Comparison of ENCODE assay signal across 20 cellular contexts in the genomic region with DNA sequence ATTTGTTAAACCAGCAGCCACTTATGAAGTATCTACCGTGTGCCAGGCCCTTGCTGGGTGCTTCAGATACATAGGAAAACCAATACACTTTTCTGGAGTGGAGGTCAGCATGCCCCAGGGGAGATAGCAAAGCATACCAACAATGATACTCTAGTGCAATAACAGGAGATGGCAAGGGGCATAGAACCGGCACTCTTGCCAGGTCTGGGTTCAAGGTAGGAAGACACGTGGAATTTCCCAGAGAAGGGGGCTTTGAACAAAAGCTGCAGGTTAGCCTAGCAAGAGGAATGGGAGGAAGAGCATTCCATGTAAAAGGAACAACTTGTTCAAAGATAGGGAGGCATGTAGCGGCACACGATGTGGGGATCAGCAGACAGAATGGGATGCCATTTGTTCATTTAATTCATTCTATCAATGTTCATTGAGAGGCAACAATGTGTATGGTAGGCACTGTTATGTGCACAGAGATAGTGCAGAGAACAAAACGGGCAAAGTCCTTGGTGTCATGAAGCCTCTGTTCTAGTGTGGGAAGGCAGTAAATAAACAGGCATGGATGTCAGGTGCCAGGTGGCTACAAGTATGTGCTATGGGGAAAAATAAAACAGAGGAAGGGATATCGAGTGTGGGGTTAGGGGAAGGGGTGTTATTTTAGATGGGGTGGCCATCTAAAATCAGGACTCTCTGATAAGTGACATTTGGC.
DNase-seq lines count a peak whose midpoint lies in the region; ATAC-seq, FAIRE-seq and TF ChIP-seq lines count a peak whose summit lies in the region.
"Had no signal": no experiment of that assay in that cellular context is flagged by ENCODE, and none has a peak within 500 bp of the region (broad histone marks: within the 10 kb centered on the region; RNA-seq: fewer than 3 reads in every experiment).

No MANE protein-coding gene starts in this region.

- no peaks in the 10 kb centered on the region for H3K4me1 Mint-ChIP-seq in chondrocyte (ENCODE audit: low read depth)
- H3K4me1 Mint-ChIP-seq: B cell, IgD-negative memory B cell had no signal

- no peak overlapping the region for H3K27ac ChIP-seq in GM12878 (ENCODE audit: control insufficient read depth, insufficient read depth)
- H3K27ac ChIP-seq: BLaER1 treated with 17β-estradiol and CSF1 and Interleukin-3, amounts not matched to agents 10 nM and 100 nM; GM23248; HL-60 had no signal

- H2AFZ ChIP-seq in GM12878 (ENCODE audit: control insufficient read depth, low read depth, low read length) = no peak overlapping the region
- H2AFZ ChIP-seq: GM23248 had no signal

- H3K27me3 Mint-ChIP-seq in chondrocyte (ENCODE audit: low read depth) = peaks cover 6% of the 10 kb centered on the region

- no peaks in the 10 kb centered on the region for H4K20me1 ChIP-seq in GM12878 (ENCODE audit: control insufficient read depth, insufficient read depth)
- H4K20me1 ChIP-seq: BLaER1 treated with 17β-estradiol and CSF1 and Interleukin-3, amounts not matched to agents 10 nM and 100 nM had no signal

- H3K4me1 ChIP-seq in GM12878 (ENCODE audit: control insufficient read depth, insufficient read depth, low read length) = no peaks in the 10 kb centered on the region
- H3K4me1 ChIP-seq: BLaER1 treated with 17β-estradiol and CSF1 and Interleukin-3, amounts not matched to agents 10 nM and 100 nM had no signal

- RAD21 ChIA-PET in GM12878 (lab: Charles Lee; ENCODE audit: unreplicated experiment) = no interaction called here

- intact Hi-C loops in GM12878 (cut with micrococcal nuclease; ENCODE audit: unreplicated experiment) = no loop called here

- no peak overlapping the region for H3K27ac Mint-ChIP-seq in chondrocyte (ENCODE audit: unreplicated experiment)
- H3K27ac Mint-ChIP-seq: B cell; CD8-positive, alpha-beta T cell; IgD-negative memory B cell had no signal

- H3K9me3 ChIP-seq in GM12878 (replicated peaks; ENCODE audit: control insufficient read depth, insufficient read depth, low read length) = no peaks in the 10 kb centered on the region
- H3K9me3 ChIP-seq: BLaER1 treated with 17β-estradiol and CSF1 and Interleukin-3, amounts not matched to agents 10 nM and 100 nM; HAP-1 had no signal

- no TSS peak for BruUV-seq in GM12878 (replicated peaks; lab: Mats Ljungman, UMichigan)

- TF ChIP-seq RAD21 in GM12878 (IDR thresholded peaks at IDR 0.05; ENCODE audit: insufficient read depth, low read depth, low read length) = no peak

- no peak overlapping the region for H3K4me3 Mint-ChIP-seq in chondrocyte (ENCODE audit: unreplicated experiment)
- H3K4me3 Mint-ChIP-seq: B cell; CD8-positive, alpha-beta T cell; IgD-negative memory B cell had no signal

- TF ChIP-seq POLR2A in GM12878 (IDR thresholded peaks at IDR 0.05; ENCODE audit: low read depth, low read length) = no peak

- ATAC-seq in GM12878 (no peak), GM21619 (IDR thresholded peaks at IDR 0.05; ENCODE audit: unreplicated experiment) (no peak)
- ATAC-seq: CD8-positive, alpha-beta T cell had no signal

- POLR2A ChIA-PET in GM12878 (lab: Charles Lee) = no interaction called here

- no peaks in the 10 kb centered on the region for H3K36me3 Mint-ChIP-seq in chondrocyte (ENCODE audit: low read depth)
- H3K36me3 Mint-ChIP-seq: CD8-positive, alpha-beta T cell; IgD-negative memory B cell had no signal

- in situ Hi-C loops in GM12878 (cut with MboI) = no loop called here

- peak; percentile 20 for FAIRE-seq in HTR-8/SVneo (lab: Jason Lieb, UNC)
- peak; percentile 13 for FAIRE-seq in GM12878 (lab: Jason Lieb, UNC)

- H3K79me2 ChIP-seq in GM12878 (ENCODE audit: control insufficient read depth, insufficient read depth, low read length) = no peaks in the 10 kb centered on the region

- no peak for TF ChIP-seq EP300 in GM12878 (IDR thresholded peaks at IDR 0.05; ENCODE audit: borderline replicate concordance in 1 of 2, control insufficient read depth in 1 of 2, low read depth in 2 of 2, low read length in 2 of 2)

- TF ChIP-seq CTCF in GM12878 (IDR thresholded peaks at IDR 0.05 in 2 of 3, conservative IDR thresholded peaks at IDR 0.05 in 1 of 3; ENCODE audit: control insufficient read depth in 2 of 3, extremely low read depth in 1 of 3, insufficient read depth in 1 of 3, low read depth in 3 of 3, low read length in 3 of 3) = no peak
- no peak for TF ChIP-seq CTCF in chondrocyte (IDR thresholded peaks at IDR 0.05)

- no peaks in the 10 kb centered on the region for H3K9me3 Mint-ChIP-seq in chondrocyte (ENCODE audit: low read depth)
- H3K9me3 Mint-ChIP-seq: CD8-positive, alpha-beta T cell; IgD-negative memory B cell had no signal

- H3K27me3 ChIP-seq in GM12878 (replicated peaks in 1 of 2; ENCODE audit: control insufficient read depth in 2 of 2, insufficient read depth in 2 of 2, low read length in 1 of 2) = no peaks in the 10 kb centered on the region
- H3K27me3 ChIP-seq: BLaER1 treated with 17β-estradiol and CSF1 and Interleukin-3, amounts not matched to agents 10 nM and 100 nM had no signal

- CTCF ChIA-PET in GM12878 (lab: Yijun Ruan, JAX) = no interaction called here

- no peak overlapping the region for H3K4me2 ChIP-seq in GM12878 (ENCODE audit: control insufficient read depth, insufficient read depth)
- H3K4me2 ChIP-seq: BLaER1 treated with 17β-estradiol and CSF1 and Interleukin-3, amounts not matched to agents 10 nM and 100 nM had no signal

- H3K4me3 ChIP-seq in GM12878 = no peak overlapping the region
- H3K4me3 ChIP-seq: BLaER1 treated with 17β-estradiol and CSF1 and Interleukin-3, amounts not matched to agents 10 nM and 100 nM; GM23248; HAP-1 had no signal

- DNase-seq in NCI-H2029 (lab: John Stamatoyannopoulos, UW) (peak; percentile 41), NCI-H2029 treated with DMSO at 0.1 percent for 48 hours (lab: John Stamatoyannopoulos, UW) (no peak), HTR-8/SVneo (ENCODE audit: insufficient read length, low spot score) (no peak), GM12878 (ENCODE audit: low read depth, low spot score) (no peak), islet precursor cell (peak; percentile 7), chondrocyte (ENCODE audit: low spot score) (no peak), NCI-H1436 treated with DMSO at 0.1 percent for 48 hours (lab: John Stamatoyannopoulos, UW) (no peak)
- DNase-seq: CD8-positive, alpha-beta T cell; COR-L47; DMS 273 treated with DMSO at 0.1 percent for 48 hours; DMS79; GDM1; GM23248; KBM-7 had no signal

- 58% methylated on average over 7 of the region's 7 CpGs for WGBS in GM12878 (ENCODE audit: insufficient coverage, insufficient replicate concordance, low lambda C conversion rate, missing lambda C conversion rate)

- SMC1A ChIA-PET in GM12878 (lab: Charles Lee; ENCODE audit: uncharacterized antibody, unreplicated experiment) = no interaction called here

- H3K36me3 ChIP-seq in GM12878 (ENCODE audit: control insufficient read depth in 2 of 2, insufficient read depth in 2 of 2, low read length in 1 of 2) = no peaks in the 10 kb centered on the region
- H3K36me3 ChIP-seq: BLaER1 treated with 17β-estradiol and CSF1 and Interleukin-3, amounts not matched to agents 10 nM and 100 nM; HAP-1 had no signal

- H3K9ac ChIP-seq in GM12878 (ENCODE audit: control insufficient read depth, insufficient read depth, low read length) = no peak overlapping the region
- H3K9ac ChIP-seq: BLaER1 treated with 17β-estradiol and CSF1 and Interleukin-3, amounts not matched to agents 10 nM and 100 nM; GM23248 had no signal

TF ChIP-seq in GM12878, 131 proteins besides CTCF, POLR2A, EP300 and RAD21 (continues in another document):
- TF ChIP-seq SP1 (IDR thresholded peaks at IDR 0.05; ENCODE audit: low read depth, low read length) (no peak), IKZF1 (conservative IDR thresholded peaks at IDR 0.05) (no peak), FOXK2 (IDR thresholded peaks at IDR 0.05) (no peak), CHD1 (IDR thresholded peaks at IDR 0.05; ENCODE audit: low read depth, low read length) (no peak), STAT3 (IDR thresholded peaks at IDR 0.05; ENCODE audit: low read depth, low read length) (no peak), GABPA (IDR thresholded peaks at IDR 0.05; ENCODE audit: low read depth) (no peak)
- TF ChIP-seq, protein P1, sequence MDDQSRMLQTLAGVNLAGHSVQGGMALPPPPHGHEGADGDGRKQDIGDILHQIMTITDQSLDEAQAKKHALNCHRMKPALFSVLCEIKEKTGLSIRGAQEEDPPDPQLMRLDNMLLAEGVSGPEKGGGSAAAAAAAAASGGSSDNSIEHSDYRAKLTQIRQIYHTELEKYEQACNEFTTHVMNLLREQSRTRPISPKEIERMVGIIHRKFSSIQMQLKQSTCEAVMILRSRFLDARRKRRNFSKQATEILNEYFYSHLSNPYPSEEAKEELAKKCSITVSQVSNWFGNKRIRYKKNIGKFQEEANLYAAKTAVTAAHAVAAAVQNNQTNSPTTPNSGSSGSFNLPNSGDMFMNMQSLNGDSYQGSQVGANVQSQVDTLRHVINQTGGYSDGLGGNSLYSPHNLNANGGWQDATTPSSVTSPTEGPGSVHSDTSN (IDR thresholded peaks at IDR 0.05; ENCODE audit: insufficient replicate concordance, low read depth, low read length) = no peak
- TF ChIP-seq, protein P2, sequence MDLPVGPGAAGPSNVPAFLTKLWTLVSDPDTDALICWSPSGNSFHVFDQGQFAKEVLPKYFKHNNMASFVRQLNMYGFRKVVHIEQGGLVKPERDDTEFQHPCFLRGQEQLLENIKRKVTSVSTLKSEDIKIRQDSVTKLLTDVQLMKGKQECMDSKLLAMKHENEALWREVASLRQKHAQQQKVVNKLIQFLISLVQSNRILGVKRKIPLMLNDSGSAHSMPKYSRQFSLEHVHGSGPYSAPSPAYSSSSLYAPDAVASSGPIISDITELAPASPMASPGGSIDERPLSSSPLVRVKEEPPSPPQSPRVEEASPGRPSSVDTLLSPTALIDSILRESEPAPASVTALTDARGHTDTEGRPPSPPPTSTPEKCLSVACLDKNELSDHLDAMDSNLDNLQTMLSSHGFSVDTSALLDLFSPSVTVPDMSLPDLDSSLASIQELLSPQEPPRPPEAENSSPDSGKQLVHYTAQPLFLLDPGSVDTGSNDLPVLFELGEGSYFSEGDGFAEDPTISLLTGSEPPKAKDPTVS (IDR thresholded peaks at IDR 0.05; ENCODE audit: low read depth, low read length) = no peak
- TF ChIP-seq, protein P3, sequence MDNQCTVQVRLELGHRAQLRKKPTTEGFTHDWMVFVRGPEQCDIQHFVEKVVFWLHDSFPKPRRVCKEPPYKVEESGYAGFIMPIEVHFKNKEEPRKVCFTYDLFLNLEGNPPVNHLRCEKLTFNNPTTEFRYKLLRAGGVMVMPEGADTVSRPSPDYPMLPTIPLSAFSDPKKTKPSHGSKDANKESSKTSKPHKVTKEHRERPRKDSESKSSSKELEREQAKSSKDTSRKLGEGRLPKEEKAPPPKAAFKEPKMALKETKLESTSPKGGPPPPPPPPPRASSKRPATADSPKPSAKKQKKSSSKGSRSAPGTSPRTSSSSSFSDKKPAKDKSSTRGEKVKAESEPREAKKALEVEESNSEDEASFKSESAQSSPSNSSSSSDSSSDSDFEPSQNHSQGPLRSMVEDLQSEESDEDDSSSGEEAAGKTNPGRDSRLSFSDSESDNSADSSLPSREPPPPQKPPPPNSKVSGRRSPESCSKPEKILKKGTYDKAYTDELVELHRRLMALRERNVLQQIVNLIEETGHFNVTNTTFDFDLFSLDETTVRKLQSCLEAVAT (IDR thresholded peaks at IDR 0.05) = no peak

Comparison
In these comparisons a context has a peak if more than half of its experiments do, and no peak if none do; other contexts are left out.
1. DNase-seq: peak in NCI-H2029 (single experiment) and islet precursor cell (single experiment); none in NCI-H2029 treated with DMSO at 0.1 percent for 48 hours (single experiment), HTR-8/SVneo (single experiment), GM12878 (single experiment), chondrocyte (single experiment) and NCI-H1436 treated with DMSO at 0.1 percent for 48 hours (single experiment).